ENCODE assay signal across 26 cellular contexts in the genomic region with DNA sequence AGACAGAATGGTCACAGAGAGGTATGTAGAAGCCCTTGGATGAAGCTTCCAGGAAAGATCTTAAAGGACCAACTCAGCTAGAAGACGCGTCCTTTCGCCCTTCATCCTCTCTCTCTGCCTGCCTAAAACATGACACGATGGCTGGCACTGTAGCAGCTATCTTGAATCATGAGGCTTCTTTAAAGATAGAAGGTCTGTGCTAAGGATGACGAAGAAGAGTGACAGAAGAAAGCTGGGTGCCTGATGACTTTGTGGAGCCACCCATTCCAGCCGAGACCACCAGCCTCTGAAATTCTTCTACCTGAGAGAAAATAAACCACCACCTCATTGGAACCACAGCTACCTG. TPM values are rescaled to one million over a fixed set of nuclear protein-coding genes. Genes with fewer than 3 reads are reported as not detected.
A peak's percentile ranks its signal among the peaks of the same experiment; 100 is the strongest.
DNase-seq lines count a peak whose midpoint lies in the region; ATAC-seq and TF ChIP-seq lines count a peak whose summit lies in the region.
"Had no signal": no experiment of that assay in that cellular context is flagged by ENCODE, and none has a peak within 500 bp of the region (broad histone marks: within the 10 kb centered on the region; RNA-seq: fewer than 3 reads in every experiment).

No MANE protein-coding gene starts in this region.

- peak; percentile 12 for DNase-seq in activated naive CD4-positive, alpha-beta T cell treated with anti-CD3 and anti-CD28 coated beads, Interleukin-2, amount 10 ng/mL, durations not matched to agents 7 days and 5 days
- no peak for DNase-seq in activated naive CD4-positive, alpha-beta T cell treated with anti-CD3 and anti-CD28 coated beads, Interleukin-2, amount 50 U/mL, for 72 hours (ENCODE audit: low spot score in 2 of 2)
- DNase-seq in memory B cell (ENCODE audit: low spot score in 2 of 2) (no peak), spleen (peak; percentile 7), NCI-H2081 (lab: John Stamatoyannopoulos, UW) (no peak)
- DNase-seq: ACHN; KBM-7; MG63; NCI-H1105 treated with DMSO at 0.1 percent for 48 hours; NCI-H146; NCI-H1930; NCI-H524 treated with DMSO at 0.1 percent for 48 hours; NCI-H82; NK-92 treated with Interleukin-12 subunit alpha and Interleukin-12 subunit beta, amount 100 ng/mL, for 24 hours; PC-3; SK-N-SH had no signal

- no peaks in the 10 kb centered on the region for H3K9me3 Mint-ChIP-seq in activated naive CD4-positive, alpha-beta T cell treated with anti-CD3 and anti-CD28 coated beads, Interleukin-2, amount 10 ng/mL, durations not matched to agents 7 days and 5 days
- H3K9me3 Mint-ChIP-seq in activated naive CD4-positive, alpha-beta T cell treated with anti-CD3 and anti-CD28 coated beads, Interleukin-2, amount 50 U/mL, for 72 hours = no peaks in the 10 kb centered on the region
- H3K9me3 Mint-ChIP-seq in IgD-negative memory B cell = no peaks in the 10 kb centered on the region
- H3K9me3 Mint-ChIP-seq in memory B cell = no peaks in the 10 kb centered on the region
- H3K9me3 Mint-ChIP-seq: GM23338, H9 had no signal

- TF ChIP-seq CTCF in spleen (IDR thresholded peaks at IDR 0.05 in 8 of 11, conservative IDR thresholded peaks at IDR 0.05 in 3 of 11) = no peak

- H3K9me3 ChIP-seq in spleen = no peaks in the 10 kb centered on the region
- H3K9me3 ChIP-seq: MG63, SK-N-SH had no signal

- H3K36me3 Mint-ChIP-seq in activated naive CD4-positive, alpha-beta T cell treated with anti-CD3 and anti-CD28 coated beads, Interleukin-2, amount 10 ng/mL, durations not matched to agents 7 days and 5 days = no peaks in the 10 kb centered on the region
- no peaks in the 10 kb centered on the region for H3K36me3 Mint-ChIP-seq in activated naive CD4-positive, alpha-beta T cell treated with anti-CD3 and anti-CD28 coated beads, Interleukin-2, amount 50 U/mL, for 72 hours
- H3K36me3 Mint-ChIP-seq in IgD-negative memory B cell (no peaks in the 10 kb centered on the region), memory B cell (no peaks in the 10 kb centered on the region)

- H3K36me3 ChIP-seq in spleen = peaks cover 0 to 12% (median 0%) of the 10 kb centered on the region in 6 donors
- H3K36me3 ChIP-seq: MG63 had no signal

- H3K27ac ChIP-seq in spleen = no peak overlapping the region
- H3K27ac ChIP-seq: 22Rv1 had no signal

- 74 to 95% (median 88%) methylated on average over 6 of the region's 6 CpGs for WGBS in spleen, 5 donors

- H3K4me1 Mint-ChIP-seq in activated naive CD4-positive, alpha-beta T cell treated with anti-CD3 and anti-CD28 coated beads, Interleukin-2, amount 10 ng/mL, durations not matched to agents 7 days and 5 days = peaks cover 11% of the 10 kb centered on the region
- H3K4me1 Mint-ChIP-seq in IgD-negative memory B cell (peaks cover 7 to 18% (median 9%) of the 10 kb centered on the region in 3 donors), memory B cell (peaks cover 11% of the 10 kb centered on the region)

- no peak for ATAC-seq in activated naive CD4-positive, alpha-beta T cell treated with anti-CD3 and anti-CD28 coated beads, Interleukin-2, amount 50 U/mL, for 72 hours
- no peak for ATAC-seq in memory B cell (ENCODE audit: low read depth)
- no peak for ATAC-seq in HG03378 (IDR thresholded peaks at IDR 0.05; ENCODE audit: unreplicated experiment)
- no peak for ATAC-seq in HG03175 (IDR thresholded peaks at IDR 0.05; ENCODE audit: unreplicated experiment)
- ATAC-seq: GM12878, GM23338, HepG2, PC-3 had no signal

- H3K27me3 Mint-ChIP-seq in activated naive CD4-positive, alpha-beta T cell treated with anti-CD3 and anti-CD28 coated beads, Interleukin-2, amount 10 ng/mL, durations not matched to agents 7 days and 5 days = peaks cover 94% of the 10 kb centered on the region
- H3K27me3 Mint-ChIP-seq in IgD-negative memory B cell (peaks cover 20% of the 10 kb centered on the region), memory B cell (peaks cover 8% of the 10 kb centered on the region)

- peaks cover 18 to 60% (median 40%) of the 10 kb centered on the region in 6 donors for H3K4me1 ChIP-seq in spleen

- H3K4me3 ChIP-seq in spleen = no peak overlapping the region
- H3K4me3 ChIP-seq: GM12878, GM23338, MG63 had no signal

- CTCF ChIA-PET in activated naive CD4-positive, alpha-beta T cell treated with anti-CD3 and anti-CD28 coated beads, Interleukin-2, amount 10 ng/mL, durations not matched to agents 7 days and 5 days (lab: Charles Lee) = interaction anchor here (1.7 kb wide), 1 partner anchor 64 kb away, joined by 5 read pairs; no protein-coding TSS in a partner anchor

- TF ChIP-seq POLR2A in spleen (IDR thresholded peaks at IDR 0.05) = no peak

- intact Hi-C loops in spleen (cut with DNase I; ENCODE audit: low total_unique reads) = no loop called here

- no peak overlapping the region for H3K4me3 Mint-ChIP-seq in activated naive CD4-positive, alpha-beta T cell treated with anti-CD3 and anti-CD28 coated beads, Interleukin-2, amount 10 ng/mL, durations not matched to agents 7 days and 5 days
- H3K4me3 Mint-ChIP-seq in IgD-negative memory B cell = peak overlapping the region in 1 of 4 donors; percentile 62
- no peak overlapping the region for H3K4me3 Mint-ChIP-seq in memory B cell
- H3K4me3 Mint-ChIP-seq: GM23338, H9 had no signal

- peaks cover 0 to 39% (median 16%) of the 10 kb centered on the region in 7 donors for H3K27me3 ChIP-seq in spleen (replicated peaks in 1 of 7)
- H3K27me3 ChIP-seq: MG63 had no signal

- no peak overlapping the region for H3K27ac Mint-ChIP-seq in activated naive CD4-positive, alpha-beta T cell treated with anti-CD3 and anti-CD28 coated beads, Interleukin-2, amount 10 ng/mL, durations not matched to agents 7 days and 5 days
- no peak overlapping the region for H3K27ac Mint-ChIP-seq in activated naive CD4-positive, alpha-beta T cell treated with anti-CD3 and anti-CD28 coated beads, Interleukin-2, amount 50 U/mL, for 72 hours
- H3K27ac Mint-ChIP-seq in IgD-negative memory B cell (peak overlapping the region in 2 of 3 donors; percentile 62 to 96), memory B cell (peak overlapping the region; percentile 70)
- H3K27ac Mint-ChIP-seq: GM23338, H9 had no signal

RNA-seq across cellular contexts. Expression of a gene that starts 25.5 kb away (rescaled TPM):
- total RNA-seq in activated naive CD4-positive, alpha-beta T cell treated with anti-CD3 and anti-CD28 coated beads, Interleukin-2, amount 50 U/mL, for 72 hours = not detected
- polyA plus RNA-seq in IgD-negative memory B cell (0.54 TPM), spleen (10 to 100 TPM in 1 of 3 donors, 1 to 10 TPM in 2; 2.8 to 29.5 (median 8.6) TPM)
- total RNA-seq in spleen = 10 to 100 TPM; 15.4 to 71.9 (median 58.1) TPM
- total RNA-seq: GM12878, HT1080, PC-3 had no signal

RNA-seq across cellular contexts. Expression of a gene that starts 42.7 kb away (rescaled TPM):
- 100 to 1,000 TPM in 1 of 2 donors, 10 to 100 TPM in 1; 46.1 to 102 TPM for total RNA-seq in activated naive CD4-positive, alpha-beta T cell treated with anti-CD3 and anti-CD28 coated beads, Interleukin-2, amount 50 U/mL, for 72 hours
- polyA plus RNA-seq in IgD-negative memory B cell (82.8 TPM), spleen (10 to 100 TPM; 25.2 to 48.2 (median 26.1) TPM)
- 10 to 100 TPM; 60.2 to 80.9 (median 70.2) TPM for total RNA-seq in spleen

RNA-seq across cellular contexts. Expression of a gene that starts 55.6 kb away (rescaled TPM):
- total RNA-seq in activated naive CD4-positive, alpha-beta T cell treated with anti-CD3 and anti-CD28 coated beads, Interleukin-2, amount 50 U/mL, for 72 hours = under 1 TPM in 1 of 2 donors, not detected in 1; 0.61 TPM
- not detected for polyA plus RNA-seq in IgD-negative memory B cell
- total RNA-seq in spleen = 1 to 10 TPM in 3 of 7 donors, under 1 TPM in 3, not detected in 1; 0.17 to 2.5 (median 0.92) TPM
- under 1 TPM; 0.27 to 0.72 (median 0.32) TPM for polyA plus RNA-seq in spleen
- total RNA-seq: GM12878, HepG2, HT1080, LHCN-M2 had no signal
- polyA plus RNA-seq: GM12878, SK-N-SH had no signal

Comparison
In these comparisons a context has a peak if more than half of its experiments do, and no peak if none do; other contexts are left out.
1. DNase-seq: peak in activated naive CD4-positive, alpha-beta T cell treated with anti-CD3 and anti-CD28 coated beads, Interleukin-2, amount 10 ng/mL, durations not matched to agents 7 days and 5 days (single experiment) and spleen (single experiment); none in activated naive CD4-positive, alpha-beta T cell treated with anti-CD3 and anti-CD28 coated beads, Interleukin-2, amount 50 U/mL, for 72 hours (0 of 2), memory B cell (0 of 2) and NCI-H2081 (0 of 2).
2. H3K27ac Mint-ChIP-seq: peak in IgD-negative memory B cell (2 of 3) and memory B cell (single experiment); none in activated naive CD4-positive, alpha-beta T cell treated with anti-CD3 and anti-CD28 coated beads, Interleukin-2, amount 10 ng/mL, durations not matched to agents 7 days and 5 days (single experiment) and activated naive CD4-positive, alpha-beta T cell treated with anti-CD3 and anti-CD28 coated beads, Interleukin-2, amount 50 U/mL, for 72 hours (0 of 2).
3. RNA of a gene that starts 25.5 kb away (total RNA-seq): 15.4 to 71.9 TPM in spleen; not detected in activated naive CD4-positive, alpha-beta T cell treated with anti-CD3 and anti-CD28 coated beads, Interleukin-2, amount 50 U/mL, for 72 hours; every median in the first group is over 10 times any median in the second.